Comparison of ENCODE assay signal across 17 cellular contexts in the genomic region with DNA sequence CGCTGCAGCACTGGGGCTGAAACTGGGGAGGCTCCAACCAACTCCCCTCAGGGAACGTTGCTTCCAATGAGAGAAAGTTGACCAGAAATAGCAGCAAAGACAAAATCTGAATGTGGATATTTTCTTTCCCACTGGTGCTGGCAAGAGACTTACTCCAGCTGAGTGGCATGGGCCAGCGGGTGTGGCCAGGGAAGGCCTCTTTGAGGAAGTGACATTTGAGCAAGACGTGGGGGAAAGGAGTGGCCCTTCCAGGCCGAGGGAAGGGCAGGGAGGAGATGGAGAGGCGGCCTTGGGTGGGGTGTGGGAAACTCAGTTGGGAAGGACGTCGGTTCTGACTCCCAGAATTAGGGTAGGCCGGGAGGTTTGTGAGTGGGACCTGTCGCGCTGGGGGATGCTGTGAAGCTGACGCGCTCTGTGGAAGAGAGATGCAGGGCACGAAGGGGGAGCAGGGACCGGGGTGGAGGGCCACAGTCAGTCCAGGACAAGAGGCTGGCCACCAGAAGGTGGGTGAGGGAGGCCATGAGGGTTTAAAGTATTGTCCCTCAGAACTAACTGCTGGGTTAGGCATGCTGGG.
DNase-seq lines count a peak whose midpoint lies in the region; ATAC-seq and TF ChIP-seq lines count a peak whose summit lies in the region.
"Had no signal": no experiment of that assay in that cellular context is flagged by ENCODE, and none has a peak within 500 bp of the region (broad histone marks: within the 10 kb centered on the region; RNA-seq: fewer than 3 reads in every experiment).

No MANE protein-coding gene starts in this region.

- H3K9me3 ChIP-seq in WERI-Rb-1 (ENCODE audit: severe bottlenecking): no peaks in the 10 kb centered on the region
- H3K9me3 ChIP-seq: body of pancreas had no signal

- H3K27me3 ChIP-seq in H7 (ENCODE audit: control insufficient read depth, insufficient read depth, low read length) (no peaks in the 10 kb centered on the region), WERI-Rb-1 (ENCODE audit: insufficient read depth, low read depth, severe bottlenecking) (no peaks in the 10 kb centered on the region)
- H3K27me3 ChIP-seq: body of pancreas had no signal

- no peak for TF ChIP-seq CTCF in WERI-Rb-1 (IDR thresholded peaks at IDR 0.05; ENCODE audit: low read depth, low read length)

- H3K27me3 Mint-ChIP-seq in activated naive CD4-positive, alpha-beta T cell treated with anti-CD3 and anti-CD28 coated beads, Interleukin-2, amount 10 ng/mL, durations not matched to agents 7 days and 5 days: no peaks in the 10 kb centered on the region
- H3K27me3 Mint-ChIP-seq in effector memory CD8-positive, alpha-beta T cell: no peaks in the 10 kb centered on the region
- no peaks in the 10 kb centered on the region for H3K27me3 Mint-ChIP-seq in stimulated activated naive CD8-positive, alpha-beta T cell treated with anti-CD3 and anti-CD28 coated beads, Interleukin-15, amount 100 ng/mL, for 72 hours

- H3K27ac ChIP-seq in WERI-Rb-1: no peak overlapping the region
- H3K27ac ChIP-seq: body of pancreas, VCaP had no signal

- CTCF ChIA-PET in activated naive CD4-positive, alpha-beta T cell treated with anti-CD3 and anti-CD28 coated beads, Interleukin-2, amount 10 ng/mL, durations not matched to agents 7 days and 5 days (lab: Charles Lee): interaction anchor here (0.7 to 6.9 kb wide), 12 partner anchors 54 to 210 kb away, joined by 3 to 162 read pairs (median 22); no protein-coding TSS in a partner anchor

- no peak for DNase-seq in activated naive CD4-positive, alpha-beta T cell treated with anti-CD3 and anti-CD28 coated beads, Interleukin-2, amount 10 ng/mL, durations not matched to agents 7 days and 5 days
- no peak for DNase-seq in activated naive CD4-positive, alpha-beta T cell treated with Interleukin-2 at 50 U/mL for 16 hours
- DNase-seq in NOMO-1 treated with DMSO at 0.1 percent for 48 hours (lab: John Stamatoyannopoulos, UW; ENCODE audit: unreplicated experiment): peak; percentile 27
- DNase-seq in effector memory CD8-positive, alpha-beta T cell: no peak
- no peak for DNase-seq in stimulated activated naive CD8-positive, alpha-beta T cell treated with anti-CD3 and anti-CD28 coated beads, Interleukin-15, amount 100 ng/mL, for 72 hours
- no peak for DNase-seq in H7
- no peak for DNase-seq in WERI-Rb-1
- DNase-seq: body of pancreas, DMS53, HCEC 1CT, mesenchymal stem cell, NCI-H1417, NCI-H345, nucleus accumbens, small intestine had no signal

- H3K4me3 Mint-ChIP-seq in activated naive CD4-positive, alpha-beta T cell treated with anti-CD3 and anti-CD28 coated beads, Interleukin-2, amount 10 ng/mL, durations not matched to agents 7 days and 5 days: no peak overlapping the region
- H3K4me3 Mint-ChIP-seq in effector memory CD8-positive, alpha-beta T cell: peak overlapping the region in 1 of 2 donors; percentile 0
- peak overlapping the region; percentile 67 to 84 for H3K4me3 Mint-ChIP-seq in stimulated activated naive CD8-positive, alpha-beta T cell treated with anti-CD3 and anti-CD28 coated beads, Interleukin-15, amount 100 ng/mL, for 72 hours

- no peaks in the 10 kb centered on the region for H3K36me3 ChIP-seq in H7 (replicated peaks; ENCODE audit: control insufficient read depth, insufficient read depth, low read length)
- H3K36me3 ChIP-seq in WERI-Rb-1: no peaks in the 10 kb centered on the region

- peaks cover 15% of the 10 kb centered on the region for H3K36me3 Mint-ChIP-seq in activated naive CD4-positive, alpha-beta T cell treated with anti-CD3 and anti-CD28 coated beads, Interleukin-2, amount 10 ng/mL, durations not matched to agents 7 days and 5 days
- H3K36me3 Mint-ChIP-seq in effector memory CD8-positive, alpha-beta T cell (ENCODE audit: insufficient read depth): peaks cover 8% of the 10 kb centered on the region

- no peak overlapping the region for H3K4me3 ChIP-seq in H7 (ENCODE audit: insufficient read depth, low read depth, low read length)
- no peak overlapping the region for H3K4me3 ChIP-seq in WERI-Rb-1 (ENCODE audit: low read depth, low read length)
- H3K4me3 ChIP-seq: body of pancreas had no signal

- H3K27ac Mint-ChIP-seq in activated naive CD4-positive, alpha-beta T cell treated with anti-CD3 and anti-CD28 coated beads, Interleukin-2, amount 10 ng/mL, durations not matched to agents 7 days and 5 days: peak overlapping the region; percentile 92
- peak overlapping the region; percentile 77 to 94 for H3K27ac Mint-ChIP-seq in effector memory CD8-positive, alpha-beta T cell
- peak overlapping the region; percentile 89 to 95 for H3K27ac Mint-ChIP-seq in stimulated activated naive CD8-positive, alpha-beta T cell treated with anti-CD3 and anti-CD28 coated beads, Interleukin-15, amount 100 ng/mL, for 72 hours

- ATAC-seq in effector memory CD8-positive, alpha-beta T cell (replicated peaks): no peak
- ATAC-seq in stimulated activated naive CD8-positive, alpha-beta T cell treated with anti-CD3 and anti-CD28 coated beads, Interleukin-15, amount 100 ng/mL, for 72 hours: no peak
- no peak for ATAC-seq in GM19452 (IDR thresholded peaks at IDR 0.05; ENCODE audit: unreplicated experiment)
- ATAC-seq: body of pancreas had no signal

- H3K9me3 Mint-ChIP-seq in activated naive CD4-positive, alpha-beta T cell treated with anti-CD3 and anti-CD28 coated beads, Interleukin-2, amount 10 ng/mL, durations not matched to agents 7 days and 5 days: peaks cover 2% of the 10 kb centered on the region
- no peaks in the 10 kb centered on the region for H3K9me3 Mint-ChIP-seq in effector memory CD8-positive, alpha-beta T cell
- no peaks in the 10 kb centered on the region for H3K9me3 Mint-ChIP-seq in stimulated activated naive CD8-positive, alpha-beta T cell treated with anti-CD3 and anti-CD28 coated beads, Interleukin-15, amount 100 ng/mL, for 72 hours

- peaks cover 95% of the 10 kb centered on the region for H3K4me1 Mint-ChIP-seq in activated naive CD4-positive, alpha-beta T cell treated with anti-CD3 and anti-CD28 coated beads, Interleukin-2, amount 10 ng/mL, durations not matched to agents 7 days and 5 days
- peaks cover 54 to 57% of the 10 kb centered on the region in 2 donors for H3K4me1 Mint-ChIP-seq in effector memory CD8-positive, alpha-beta T cell (ENCODE audit: low read depth in 2 of 2)
- H3K4me1 Mint-ChIP-seq in stimulated activated naive CD8-positive, alpha-beta T cell treated with anti-CD3 and anti-CD28 coated beads, Interleukin-15, amount 100 ng/mL, for 72 hours: peaks cover 98% of the 10 kb centered on the region
